ENCODE assay signal across 21 cellular contexts in the genomic region with DNA sequence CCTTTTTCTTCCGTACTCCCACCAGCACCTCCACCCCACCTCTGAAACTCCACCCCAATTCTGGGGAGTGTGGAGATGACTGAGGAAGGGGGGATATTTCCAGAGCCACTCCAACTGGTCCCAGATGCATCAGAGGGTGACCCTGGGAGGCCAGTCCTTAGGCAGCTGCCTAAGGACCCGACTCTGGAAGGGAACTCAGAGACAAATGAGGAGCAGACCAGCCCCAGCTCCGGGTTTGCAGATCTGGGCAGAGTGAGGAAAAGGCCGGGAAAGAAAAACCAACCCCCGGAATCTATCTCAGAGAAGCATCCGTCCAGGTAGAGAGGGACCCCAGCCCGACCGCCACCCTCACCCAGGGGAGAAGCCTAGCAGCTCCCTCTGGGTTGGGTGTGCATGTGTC. TPM values are rescaled to one million over a fixed set of nuclear protein-coding genes. Genes with fewer than 3 reads are reported as not detected.
DNase-seq lines count a peak whose midpoint lies in the region; ATAC-seq, FAIRE-seq and TF ChIP-seq lines count a peak whose summit lies in the region.
"Had no signal": no experiment of that assay in that cellular context is flagged by ENCODE, and none has a peak within 500 bp of the region (broad histone marks: within the 10 kb centered on the region; RNA-seq: fewer than 3 reads in every experiment).

No MANE protein-coding gene starts in this region.

- BruUV-seq in IMR-90 (replicated peaks; lab: Mats Ljungman, UMichigan) = no TSS peak

- H3K56ac ChIP-seq in IMR-90 (ENCODE audit: extremely low read depth, insufficient read depth, low read length) (no peak overlapping the region), H1 (replicated peaks; ENCODE audit: insufficient read length, low read depth, low read length) (no peak overlapping the region)

- H3K4me1 ChIP-seq in A549 = peaks cover 51% of the 10 kb centered on the region
- H3K4me1 ChIP-seq in IMR-90 (ENCODE audit: control insufficient read depth, insufficient read depth, low read length) = peaks cover 42% of the 10 kb centered on the region
- H3K4me1 ChIP-seq in H1 (replicated peaks in 1 of 4; ENCODE audit: control insufficient read depth in 3 of 4, insufficient read depth in 4 of 4, low read length in 3 of 4) = peaks cover 8 to 42% (median 35%) of the 10 kb centered on the region in 4 experiments
- peaks cover 67% of the 10 kb centered on the region for H3K4me1 ChIP-seq in mucosa of stomach (ENCODE audit: control insufficient read depth, insufficient read depth, low read length)
- peaks cover 0 to 40% (median 35%) of the 10 kb centered on the region in 4 donors for H3K4me1 ChIP-seq in tibial artery
- peaks cover 0 to 57% of the 10 kb centered on the region in 2 donors for H3K4me1 ChIP-seq in right atrium auricular region

- H3K4me2 ChIP-seq in A549 (peak overlapping the region; percentile 90; the same call in 1 of the 3 replicates), IMR-90 (ENCODE audit: low read depth, low read length) (no peak overlapping the region), H1 (ENCODE audit: insufficient read depth in 1 of 2, low read depth in 2 of 2, low read length in 2 of 2) (no peak overlapping the region; a peak in 1 of 4 replicates)

- no peaks in the 10 kb centered on the region; the same call in 1 of the 2 replicates for H4K20me1 ChIP-seq in IMR-90 (ENCODE audit: insufficient read depth, low read length)
- H4K20me1 ChIP-seq in H1 (replicated peaks in 1 of 2; ENCODE audit: control insufficient read depth in 1 of 2, insufficient read depth in 2 of 2, low read length in 2 of 2) = no peaks in the 10 kb centered on the region
- H4K20me1 ChIP-seq: BLaER1 had no signal

- TF ChIP-seq POLR2A in A549 (IDR thresholded peaks at IDR 0.05; ENCODE audit: low read length) (no peak), IMR-90 (IDR thresholded peaks at IDR 0.05; ENCODE audit: low read depth, low read length) (no peak), H1 (IDR thresholded peaks at IDR 0.05; ENCODE audit: control extremely low read depth in 1 of 2, low read depth in 2 of 2, low read length in 2 of 2) (no peak)

- CTCF ChIA-PET in A549 (lab: Yijun Ruan, JAX) (interaction anchor here (0.6 to 17.0 kb wide), 11 partner anchors 9 to 1422 kb away, joined by 3 to 249 read pairs (median 4); no protein-coding TSS in a partner anchor), IMR-90 (lab: Yijun Ruan, JAX) (no interaction called here), H1 (lab: Charles Lee; ENCODE audit: partially characterized antibody) (interaction anchor here (1.4 to 2.3 kb wide), 5 partner anchors 9 to 30 kb away, joined by 3 to 8 read pairs (median 5); no protein-coding TSS in a partner anchor)

- ATAC-seq in A549 (no peak), IMR-90 (ENCODE audit: low read depth) (no peak)
- ATAC-seq: CD8-positive, alpha-beta T cell; HepG2 had no signal

- H2BK120ac ChIP-seq in IMR-90 (ENCODE audit: low read depth, low read length) (no peak overlapping the region; the same call in 1 of the 2 replicates), H1 (replicated peaks; ENCODE audit: low read depth, low read length) (no peak overlapping the region)

- peaks cover 11% of the 10 kb centered on the region for H3K23me2 ChIP-seq in H1 (ENCODE audit: low read depth, low read length)

- H3K79me2 ChIP-seq in H1 (ENCODE audit: control insufficient read depth in 1 of 2, insufficient read depth in 2 of 2, low read length in 2 of 2) = no peaks in the 10 kb centered on the region

- H4K5ac ChIP-seq in IMR-90 (ENCODE audit: low read depth, low read length) (no peak overlapping the region), H1 (ENCODE audit: insufficient read length, low read depth, low read length) (no peak overlapping the region)

- TF ChIP-seq EP300 in A549 (IDR thresholded peaks at IDR 0.05) (no peak), H1 (IDR thresholded peaks at IDR 0.05; ENCODE audit: borderline replicate concordance in 1 of 2, low read depth in 2 of 2, low read length in 2 of 2) (no peak)

- no peak overlapping the region for H3K4me3 ChIP-seq in A549
- no peak overlapping the region for H3K4me3 ChIP-seq in IMR-90 (ENCODE audit: insufficient read depth, low read depth, low read length)
- H3K4me3 ChIP-seq in H1 (ENCODE audit: extremely low read depth in 1 of 4, insufficient read depth in 2 of 4, low read depth in 3 of 4, low read length in 4 of 4) = no peak overlapping the region
- H3K4me3 ChIP-seq in mucosa of stomach (ENCODE audit: low read length) = no peak overlapping the region
- no peak overlapping the region for H3K4me3 ChIP-seq in tibial artery
- no peak overlapping the region for H3K4me3 ChIP-seq in right atrium auricular region
- H3K4me3 ChIP-seq: BLaER1, GM23248 had no signal

- H3K18ac ChIP-seq in IMR-90 (ENCODE audit: low read depth, low read length) (no peak overlapping the region), H1 (ENCODE audit: extremely low read depth, low read length) (peak overlapping the region; percentile 32; the same call in 1 of the 2 replicates)

- H3K27me3 ChIP-seq in IMR-90 (ENCODE audit: control insufficient read depth, insufficient read depth, low read length) (no peaks in the 10 kb centered on the region), H1 (replicated peaks in 1 of 4; ENCODE audit: control insufficient read depth in 3 of 4, extremely low read depth in 1 of 4, insufficient read depth in 3 of 4, low read length in 3 of 4) (0 out of 7 replicates have a peak, but pooled peaks cover 0 to 2% (median 0%) of the 10 kb centered on the region in 4 experiments), mucosa of stomach (ENCODE audit: control insufficient read depth, insufficient read depth, low read length) (no peaks in the 10 kb centered on the region), tibial artery (peaks cover 0 to 10% of the 10 kb centered on the region in 2 donors), right atrium auricular region (no peaks in the 10 kb centered on the region)
- H3K27me3 ChIP-seq: BLaER1 had no signal

- DNase-seq in A549 (ENCODE audit: low read depth in 1 of 2, low spot score in 1 of 2) (no peak), IMR-90 (no peak), H1 (ENCODE audit: low read depth in 1 of 2, low spot score in 2 of 2) (no peak), tibial artery (no peak), AG08396 (ENCODE audit: low spot score) (no peak), right atrium auricular region (ENCODE audit: low spot score) (no peak), NCI-H1436 (lab: John Stamatoyannopoulos, UW) (no peak)
- DNase-seq: CD8-positive, alpha-beta T cell; DND-41; GM23248; KG1; NCI-H1105 treated with DMSO at 0.1 percent for 48 hours; NCI-H1694 treated with DMSO at 0.1 percent for 48 hours; NCI-H510A; NCI-H748 treated with DMSO at 0.1 percent for 48 hours; OCI-M1; SIG-M5 had no signal

- no peaks in the 10 kb centered on the region for H3K36me3 ChIP-seq in IMR-90 (ENCODE audit: control insufficient read depth, insufficient read depth, low read length)
- H3K36me3 ChIP-seq in H1 (ENCODE audit: control insufficient read depth in 2 of 4, insufficient read depth in 4 of 4, low read length in 3 of 4) = no peaks in the 10 kb centered on the region
- no peaks in the 10 kb centered on the region for H3K36me3 ChIP-seq in mucosa of stomach (ENCODE audit: control insufficient read depth, insufficient read depth, low read length)
- H3K36me3 ChIP-seq in tibial artery = no peaks in the 10 kb centered on the region
- no peaks in the 10 kb centered on the region for H3K36me3 ChIP-seq in right atrium auricular region
- H3K36me3 ChIP-seq: BLaER1 had no signal

- WGBS in A549 (ENCODE audit: missing lambda C conversion rate) = 83% methylated on average over 8 of the region's 8 CpGs
- 54% methylated on average over 3 of the region's 8 CpGs; no CpG with 5 or more reads in 1 of the 2 experiments for WGBS in IMR-90 (ENCODE audit: extremely low coverage in 2 of 2, insufficient read length in 1 of 2), 2 experiments
- 88% methylated on average over 8 of the region's 8 CpGs; no CpG with 5 or more reads in 1 of the 2 experiments for WGBS in H1 (ENCODE audit: extremely low coverage in 1 of 2, insufficient coverage in 1 of 2, insufficient read length in 1 of 2, insufficient replicate concordance in 2 of 2, low coverage in 1 of 2, low lambda C conversion rate in 2 of 2, missing lambda C conversion rate in 1 of 2), 2 experiments

- no peak overlapping the region for H3K23ac ChIP-seq in IMR-90 (ENCODE audit: low read depth, low read length)
- H3K23ac ChIP-seq in H1 (ENCODE audit: insufficient read length) = no peak overlapping the region

- H3K79me1 ChIP-seq in IMR-90 (ENCODE audit: low read depth in 1 of 2, low read length in 2 of 2) (peaks cover 0 to 20% of the 10 kb centered on the region in 2 experiments; a peak in 2 of 4 replicates), H1 (ENCODE audit: low read depth, low read length) (no peaks in the 10 kb centered on the region)

- H2AFZ ChIP-seq in IMR-90 (replicated peaks; ENCODE audit: low read length, poor library complexity) = no peak overlapping the region
- H2AFZ ChIP-seq in H1 (ENCODE audit: low read length) = no peak overlapping the region
- H2AFZ ChIP-seq: GM23248 had no signal

- no peak overlapping the region for H2BK5ac ChIP-seq in IMR-90 (ENCODE audit: low read depth, low read length, poor library complexity, severe bottlenecking)
- peak overlapping the region; percentile 89; the same call in 1 of the 2 replicates for H2BK5ac ChIP-seq in H1 (ENCODE audit: low read depth, low read length)

- H3K9me1 ChIP-seq in IMR-90 (ENCODE audit: insufficient read depth, low read length) = peaks cover 22% of the 10 kb centered on the region

- dilution Hi-C loops in IMR-90 (cut with HindIII; ENCODE audit: low sequenced_read_pairs, unreplicated experiment) = no loop called here

- H2BK20ac ChIP-seq in IMR-90 (ENCODE audit: low read depth, low read length) = no peak overlapping the region
- H2BK20ac ChIP-seq in H1 (ENCODE audit: low read length) = 0 out of 2 replicates have a peak overlapping the region, but pooled peaks have one; percentile 75

- TF ChIP-seq RAD21 in A549 (conservative IDR thresholded peaks at IDR 0.05 in 1 of 2, IDR thresholded peaks at IDR 0.05 in 1 of 2) = no peak
- TF ChIP-seq RAD21 in IMR-90 (IDR thresholded peaks at IDR 0.05; ENCODE audit: low read length) = no peak
- no peak for TF ChIP-seq RAD21 in H1 (IDR thresholded peaks at IDR 0.05 in 1 of 2, conservative IDR thresholded peaks at IDR 0.05 in 1 of 2; ENCODE audit: low read depth in 2 of 2, low read length in 2 of 2)

- H2AK9ac ChIP-seq in IMR-90 (replicated peaks; ENCODE audit: low read depth, low read length, poor library complexity) = peak overlapping the region; percentile 10

- in situ Hi-C loops in IMR-90 (cut with MboI; ENCODE audit: low sequenced_read_pairs) = no loop called here

- H3K4ac ChIP-seq in IMR-90 (ENCODE audit: low read depth, low read length) (no peak overlapping the region; the same call in 1 of the 2 replicates), H1 (replicated peaks; ENCODE audit: insufficient read length, low read depth, low read length) (no peak overlapping the region)

- no peak overlapping the region for H4K8ac ChIP-seq in IMR-90 (ENCODE audit: low read depth in 2 of 2, low read length in 2 of 2)
- no peak overlapping the region for H4K8ac ChIP-seq in H1 (ENCODE audit: extremely low read depth, insufficient read depth, low read length)

- H2BK12ac ChIP-seq in H1 (ENCODE audit: low read depth, low read length) = peak overlapping the region; percentile 69; the same call in 1 of the 2 replicates

- TF ChIP-seq CTCF in A549 (IDR thresholded peaks at IDR 0.05) = no peak
- no peak for TF ChIP-seq CTCF in IMR-90 (conservative IDR thresholded peaks at IDR 0.05; ENCODE audit: low read depth, low read length)
- no peak for TF ChIP-seq CTCF in H1 (IDR thresholded peaks at IDR 0.05; ENCODE audit: control extremely low read depth in 1 of 3, insufficient read depth in 1 of 3, low read depth in 1 of 3, low read length in 3 of 3)
- no peak for TF ChIP-seq CTCF in tibial artery (IDR thresholded peaks at IDR 0.05)
- no peak for TF ChIP-seq CTCF in right atrium auricular region (IDR thresholded peaks at IDR 0.05)

- intact Hi-C loops in IMR-90 (cut with micrococcal nuclease) (no loop called here), tibial artery (cut with DNase I; ENCODE audit: low total_unique reads) (no loop called here)

- H3K9me3 ChIP-seq in A549 (no peaks in the 10 kb centered on the region), IMR-90 (ENCODE audit: control insufficient read depth, insufficient read depth, low read length) (no peaks in the 10 kb centered on the region), H1 (ENCODE audit: insufficient read depth in 2 of 2, low read depth in 1 of 2, low read length in 1 of 2) (no peaks in the 10 kb centered on the region), mucosa of stomach (ENCODE audit: control insufficient read depth, low read length) (no peaks in the 10 kb centered on the region), tibial artery (no peaks in the 10 kb centered on the region), right atrium auricular region (no peaks in the 10 kb centered on the region)
- H3K9me3 ChIP-seq: BLaER1 had no signal

- FAIRE-seq in A549 (lab: Jason Lieb, UNC) = no peak
- no peak for FAIRE-seq in H1 (lab: Jason Lieb, UNC)
- FAIRE-seq: D721Med, HepG2 had no signal

- H3K14ac ChIP-seq in IMR-90 (replicated peaks; ENCODE audit: low read depth, low read length) (no peak overlapping the region), H1 (ENCODE audit: insufficient read length) (no peak overlapping the region)

- POLR2A ChIA-PET in A549 (lab: Yijun Ruan, JAX) (no interaction called here), IMR-90 (lab: Charles Lee; ENCODE audit: unreplicated experiment) (no interaction called here), H1 (lab: Charles Lee; ENCODE audit: partially characterized antibody) (interaction anchor here (1.6 to 3.3 kb wide), 2 partner anchors 30 to 41 kb away, joined by 3 to 28 read pairs; a partner anchor contains a TSS)

- 0 out of 2 replicates have a peak overlapping the region, but pooled peaks have one; percentile 22 for H4K91ac ChIP-seq in IMR-90 (ENCODE audit: insufficient read depth, low read depth, low read length)
- peak overlapping the region; percentile 90 for H4K91ac ChIP-seq in H1 (replicated peaks; ENCODE audit: insufficient read length, low read length)

- H2BK15ac ChIP-seq in IMR-90 (ENCODE audit: low read depth, low read length) (peak overlapping the region; percentile 1; the same call in 1 of the 3 replicates), H1 (ENCODE audit: low read length) (peak overlapping the region; percentile 83; the same call in 1 of the 2 replicates)

- peak overlapping the region; percentile 94 to 95; a peak in 5 of 6 replicates for H3K27ac ChIP-seq in A549
- no peak overlapping the region for H3K27ac ChIP-seq in IMR-90 (ENCODE audit: insufficient read depth, low read length)
- no peak overlapping the region for H3K27ac ChIP-seq in H1 (ENCODE audit: low read depth, low read length)
- H3K27ac ChIP-seq in tibial artery = no peak overlapping the region
- no peak overlapping the region for H3K27ac ChIP-seq in right atrium auricular region
- H3K27ac ChIP-seq: BLaER1, GM23248 had no signal

- H2AK5ac ChIP-seq in IMR-90 (ENCODE audit: low read depth, low read length) = peak overlapping the region; percentile 44
- peak overlapping the region; percentile 83; the same call in 1 of the 2 replicates for H2AK5ac ChIP-seq in H1 (ENCODE audit: low read depth, low read length)

- H3K9ac ChIP-seq in IMR-90 (ENCODE audit: low read depth, low read length) (no peak overlapping the region), H1 (replicated peaks in 1 of 4; ENCODE audit: extremely low read depth in 1 of 4, low read depth in 3 of 4, low read length in 3 of 4) (no peak overlapping the region), mucosa of stomach (ENCODE audit: low read length) (peak overlapping the region; percentile 35)
- H3K9ac ChIP-seq: BLaER1, GM23248 had no signal

RNA-seq across cellular contexts. Expression of a gene that starts 41.5 kb away (rescaled TPM):
- 13.3 and 14.7 TPM in 2 replicates for polyA plus RNA-seq in A549 (2011; rRNA removed)
- 16.7 and 27.8 TPM in 2 replicates for polyA plus RNA-seq in A549 (2012; cell fraction: cytosol; rRNA removed)
- polyA plus RNA-seq in A549 (2012; cell fraction: nucleus; rRNA removed) = 32.8 and 41.8 TPM in 2 replicates
- polyA plus RNA-seq in A549 (2017; fragmentation: RNase III; extraction: RNeasy Plus Mini Kit Qiagen cat#74134 plus additional on column Dnase treatment) = 10.9 to 13.5 TPM (median 11.5 TPM) in 3 replicates
- 19.8 and 19.9 TPM in 2 replicates for polyA minus RNA-seq in A549 (2011; rRNA and poly(A)+ RNA removed)
- total RNA-seq in IMR-90 (2012; rRNA removed) = 19.7 and 19.9 TPM in 2 replicates
- polyA plus RNA-seq in IMR-90 (2012; rRNA removed) = 18.3 and 19.2 TPM in 2 replicates
- 29.0 and 102 TPM in 2 replicates for polyA plus RNA-seq in IMR-90 (2012; cell fraction: cytosol; rRNA removed)
- 163 and 202 TPM in 2 replicates for polyA plus RNA-seq in IMR-90 (2012; cell fraction: nucleus; rRNA removed; ENCODE audit: low replicate concordance)
- 47.9 and 49.4 TPM in 2 replicates for total RNA-seq in H1 (2021; fragmentation: NEBNext Ultra II Directional; extraction: Animal tissue kit (Norgen Biotek cat#: 25700))
- polyA plus RNA-seq in H1 (2011; rRNA removed) = 10.1 and 15.2 TPM in 2 replicates
- polyA plus RNA-seq in H1 (2011; cell fraction: cytosol; rRNA removed) = 13.5 TPM
- 33.4 TPM for polyA plus RNA-seq in H1 (2011; cell fraction: nucleus; rRNA removed)
- 13.7 to 17.9 TPM (median 15.6 TPM) in 4 replicates for polyA plus RNA-seq in H1 (2012, experiment 1 of 2)
- 21.7 TPM for polyA plus RNA-seq in H1 (2012, experiment 2 of 2)
- 28.0 TPM for polyA plus RNA-seq in H1 (2013, experiment 1 of 2)
- polyA plus RNA-seq in H1 (2013, experiment 2 of 2) = 27.0 TPM
- 7.3 and 11.0 TPM in 2 replicates for polyA minus RNA-seq in H1 (2011; rRNA and poly(A)+ RNA removed)
- polyA minus RNA-seq in H1 (2011; cell fraction: cytosol; rRNA and poly(A)+ RNA removed) = 17.7 TPM
- 14.3 TPM for polyA minus RNA-seq in H1 (2011; cell fraction: nucleus; rRNA and poly(A)+ RNA removed)
- total RNA-seq in right atrium auricular region = 10 to 100 TPM; 39.9 to 56.8 TPM

Comparison
In these comparisons a context has a peak if more than half of its experiments do, and no peak if none do; other contexts are left out.
1. H3K27ac ChIP-seq: peak in A549 (2 of 2); none in IMR-90 (single experiment), H1 (single experiment), tibial artery (0 of 2) and right atrium auricular region (0 of 2).